Comparison of ENCODE assay signal across 1 cellular context in the genomic region with DNA sequence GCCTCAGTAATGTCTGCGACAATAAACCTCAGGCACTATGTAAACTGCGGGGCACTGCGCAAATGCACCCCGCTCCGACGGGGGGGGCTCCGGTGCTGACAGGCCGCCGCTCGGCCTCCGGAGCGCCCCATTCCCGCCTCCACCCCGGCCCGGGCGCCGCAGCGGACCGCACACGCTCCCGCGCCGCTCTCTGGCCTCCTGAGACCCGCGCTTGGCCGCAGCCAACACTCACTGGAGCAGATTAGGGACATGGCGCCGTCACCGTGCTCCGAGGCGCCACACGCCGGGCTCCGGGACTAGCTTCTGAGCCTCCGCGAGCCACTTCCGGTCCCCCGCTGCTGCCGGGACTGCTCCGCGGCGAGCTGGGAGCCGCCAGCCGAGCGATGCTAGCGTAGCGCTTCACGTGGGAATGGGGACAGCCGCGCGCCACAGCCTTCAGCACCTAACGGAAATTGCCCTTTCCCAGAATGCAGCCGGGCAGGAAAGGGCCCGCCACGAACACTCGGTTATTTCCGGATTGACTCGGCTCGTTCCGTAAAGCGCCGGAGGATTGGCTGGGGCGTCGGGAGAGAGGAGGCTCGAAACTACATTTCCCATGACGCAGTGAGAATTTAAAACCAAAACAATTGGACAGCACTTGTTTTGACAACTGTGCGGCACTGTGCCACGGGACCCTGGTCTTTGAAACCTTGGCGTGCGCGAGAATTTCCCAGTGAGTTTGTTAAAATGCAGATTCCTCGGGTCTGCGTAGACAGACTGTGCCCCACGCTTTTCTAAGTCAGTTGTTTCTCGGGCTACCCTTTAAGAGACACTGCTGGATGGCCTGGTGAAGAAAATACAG.
TF ChIP-seq lines count a peak whose summit lies in the region.

A gene (minus strand): TSS at position 454 of the 841 bp plus-strand sequence. CDS start 203 bp downstream, at position 251.

TF ChIP-seq in HepG2, 621 proteins besides CTCF, POLR2A, EP300 and RAD21 (continued from another document and continues in another):
- TF ChIP-seq, protein P1, sequence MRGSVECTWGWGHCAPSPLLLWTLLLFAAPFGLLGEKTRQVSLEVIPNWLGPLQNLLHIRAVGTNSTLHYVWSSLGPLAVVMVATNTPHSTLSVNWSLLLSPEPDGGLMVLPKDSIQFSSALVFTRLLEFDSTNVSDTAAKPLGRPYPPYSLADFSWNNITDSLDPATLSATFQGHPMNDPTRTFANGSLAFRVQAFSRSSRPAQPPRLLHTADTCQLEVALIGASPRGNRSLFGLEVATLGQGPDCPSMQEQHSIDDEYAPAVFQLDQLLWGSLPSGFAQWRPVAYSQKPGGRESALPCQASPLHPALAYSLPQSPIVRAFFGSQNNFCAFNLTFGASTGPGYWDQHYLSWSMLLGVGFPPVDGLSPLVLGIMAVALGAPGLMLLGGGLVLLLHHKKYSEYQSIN (CRISPR knock-in tag; IDR thresholded peaks at IDR 0.05; ENCODE audit: borderline replicate concordance), result no peak
- TF ChIP-seq EED (CRISPR knock-in tag; IDR thresholded peaks at IDR 0.05) (peak; percentile 78; the same call in 1 of the 2 replicates), ZSCAN25 (CRISPR knock-in tag; IDR thresholded peaks at IDR 0.05) (peak; percentile 65; the same call in 1 of the 2 replicates), ZNF430 (CRISPR knock-in tag; IDR thresholded peaks at IDR 0.05) (peak; percentile 86; the same call in 1 of the 2 replicates), SIX4 (CRISPR knock-in tag; IDR thresholded peaks at IDR 0.05) (no peak), ZNF431 (CRISPR knock-in tag; IDR thresholded peaks at IDR 0.05; ENCODE audit: borderline replicate concordance, low read depth) (no peak; the same call in 1 of the 2 replicates), ZNF496 (CRISPR knock-in tag; IDR thresholded peaks at IDR 0.05; ENCODE audit: insufficient replicate concordance) (no peak), NFE2 (CRISPR knock-in tag; IDR thresholded peaks at IDR 0.05) (no peak), KDM5A (IDR thresholded peaks at IDR 0.05; ENCODE audit: borderline replicate concordance, low read length) (peak; percentile 52; the same call in 1 of the 2 replicates), SIN3B (IDR thresholded peaks at IDR 0.05; ENCODE audit: low read length) (no peak; the same call in 1 of the 2 replicates), KMT2B (CRISPR knock-in tag; IDR thresholded peaks at IDR 0.05) (peak; percentile 78), NR2F6 (IDR thresholded peaks at IDR 0.05) (no peak), NR2F6 (CRISPR knock-in tag; IDR thresholded peaks at IDR 0.05) (0 out of 2 replicates have a peak, but pooled peaks have one; percentile 17), XRCC5 (optimal IDR thresholded peaks at IDR 0.05; ENCODE audit: low read length) (peak; percentile 58), CENPT (CRISPR knock-in tag; IDR thresholded peaks at IDR 0.05; ENCODE audit: low read depth) (no peak), MED13 (CRISPR knock-in tag; IDR thresholded peaks at IDR 0.05) (no peak), ZNF772 (CRISPR knock-in tag; IDR thresholded peaks at IDR 0.05) (peak; percentile 84), DMAP1 (CRISPR knock-in tag; IDR thresholded peaks at IDR 0.05) (peak; percentile 94), GTF3A (CRISPR knock-in tag; conservative IDR thresholded peaks at IDR 0.05) (no peak), WIZ (CRISPR knock-in tag; IDR thresholded peaks at IDR 0.05) (0 out of 2 replicates have a peak, but pooled peaks have one; percentile 25), ZNF230 (CRISPR knock-in tag; IDR thresholded peaks at IDR 0.05) (no peak; the same call in 1 of the 2 replicates), ZNF274 (CRISPR knock-in tag; IDR thresholded peaks at IDR 0.05) (peak; percentile 82), ZNF468 (CRISPR knock-in tag; IDR thresholded peaks at IDR 0.05) (no peak), SCMH1 (CRISPR knock-in tag; IDR thresholded peaks at IDR 0.05; ENCODE audit: borderline replicate concordance) (no peak), MED8 (CRISPR knock-in tag; IDR thresholded peaks at IDR 0.05; ENCODE audit: insufficient replicate concordance) (no peak), KDM4B (CRISPR knock-in tag; IDR thresholded peaks at IDR 0.05) (no peak; the same call in 1 of the 2 replicates), GTF2F1 (IDR thresholded peaks at IDR 0.05; ENCODE audit: low read length) (0 out of 2 replicates have a peak, but pooled peaks have one; percentile 27), HMG20B (CRISPR knock-in tag; conservative IDR thresholded peaks at IDR 0.05) (no peak), ZNF446 (CRISPR knock-in tag; IDR thresholded peaks at IDR 0.05) (peak; percentile 13; the same call in 1 of the 2 replicates), NFE2L2 (IDR thresholded peaks at IDR 0.05; ENCODE audit: low read length) (no peak), NFIB (CRISPR knock-in tag; IDR thresholded peaks at IDR 0.05; ENCODE audit: borderline replicate concordance) (no peak), NPAS2 (CRISPR knock-in tag; IDR thresholded peaks at IDR 0.05; ENCODE audit: borderline replicate concordance) (no peak), ZNF510 (CRISPR knock-in tag; IDR thresholded peaks at IDR 0.05; ENCODE audit: low read depth) (peak; percentile 69; the same call in 1 of the 2 replicates), ZNF556 (CRISPR knock-in tag; IDR thresholded peaks at IDR 0.05; ENCODE audit: borderline replicate concordance) (peak; percentile 54; the same call in 1 of the 2 replicates), RBFOX2 (IDR thresholded peaks at IDR 0.05; ENCODE audit: low read depth, low read length) (peak; percentile 95), ZSCAN22 (CRISPR knock-in tag; IDR thresholded peaks at IDR 0.05) (no peak), SP140L (CRISPR knock-in tag; IDR thresholded peaks at IDR 0.05; ENCODE audit: borderline replicate concordance) (no peak), SRY (CRISPR knock-in tag; IDR thresholded peaks at IDR 0.05) (0 out of 2 replicates have a peak, but pooled peaks have one; percentile 67), MTA3 (CRISPR knock-in tag; IDR thresholded peaks at IDR 0.05) (no peak), PCBP2 (optimal IDR thresholded peaks at IDR 0.05; ENCODE audit: low read depth, low read length, poor library complexity, severe bottlenecking) (no peak), ZNF768 (CRISPR knock-in tag; IDR thresholded peaks at IDR 0.05) (peak; percentile 81), SAP130 (CRISPR knock-in tag; IDR thresholded peaks at IDR 0.05; ENCODE audit: low read depth) (peak; percentile 88), ZNF484 (CRISPR knock-in tag; IDR thresholded peaks at IDR 0.05; ENCODE audit: borderline replicate concordance, low read depth) (no peak), YEATS4 (CRISPR knock-in tag; IDR thresholded peaks at IDR 0.05; ENCODE audit: borderline replicate concordance) (peak; percentile 95), HES4 (CRISPR knock-in tag; IDR thresholded peaks at IDR 0.05; ENCODE audit: borderline replicate concordance) (peak; percentile 74; the same call in 1 of the 2 replicates), KAT8 (CRISPR knock-in tag; IDR thresholded peaks at IDR 0.05) (peak; percentile 91), RFX3 (CRISPR knock-in tag; IDR thresholded peaks at IDR 0.05) (no peak), ZFP82 (CRISPR knock-in tag; IDR thresholded peaks at IDR 0.05; ENCODE audit: borderline replicate concordance) (no peak), ZMYM4 (CRISPR knock-in tag; IDR thresholded peaks at IDR 0.05) (peak; percentile 46; the same call in 1 of the 2 replicates)
- TF ChIP-seq, protein P2, sequence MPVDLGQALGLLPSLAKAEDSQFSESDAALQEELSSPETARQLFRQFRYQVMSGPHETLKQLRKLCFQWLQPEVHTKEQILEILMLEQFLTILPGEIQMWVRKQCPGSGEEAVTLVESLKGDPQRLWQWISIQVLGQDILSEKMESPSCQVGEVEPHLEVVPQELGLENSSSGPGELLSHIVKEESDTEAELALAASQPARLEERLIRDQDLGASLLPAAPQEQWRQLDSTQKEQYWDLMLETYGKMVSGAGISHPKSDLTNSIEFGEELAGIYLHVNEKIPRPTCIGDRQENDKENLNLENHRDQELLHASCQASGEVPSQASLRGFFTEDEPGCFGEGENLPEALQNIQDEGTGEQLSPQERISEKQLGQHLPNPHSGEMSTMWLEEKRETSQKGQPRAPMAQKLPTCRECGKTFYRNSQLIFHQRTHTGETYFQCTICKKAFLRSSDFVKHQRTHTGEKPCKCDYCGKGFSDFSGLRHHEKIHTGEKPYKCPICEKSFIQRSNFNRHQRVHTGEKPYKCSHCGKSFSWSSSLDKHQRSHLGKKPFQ (CRISPR knock-in tag; IDR thresholded peaks at IDR 0.05; ENCODE audit: insufficient replicate concordance), result no peak
- TF ChIP-seq, protein P3, sequence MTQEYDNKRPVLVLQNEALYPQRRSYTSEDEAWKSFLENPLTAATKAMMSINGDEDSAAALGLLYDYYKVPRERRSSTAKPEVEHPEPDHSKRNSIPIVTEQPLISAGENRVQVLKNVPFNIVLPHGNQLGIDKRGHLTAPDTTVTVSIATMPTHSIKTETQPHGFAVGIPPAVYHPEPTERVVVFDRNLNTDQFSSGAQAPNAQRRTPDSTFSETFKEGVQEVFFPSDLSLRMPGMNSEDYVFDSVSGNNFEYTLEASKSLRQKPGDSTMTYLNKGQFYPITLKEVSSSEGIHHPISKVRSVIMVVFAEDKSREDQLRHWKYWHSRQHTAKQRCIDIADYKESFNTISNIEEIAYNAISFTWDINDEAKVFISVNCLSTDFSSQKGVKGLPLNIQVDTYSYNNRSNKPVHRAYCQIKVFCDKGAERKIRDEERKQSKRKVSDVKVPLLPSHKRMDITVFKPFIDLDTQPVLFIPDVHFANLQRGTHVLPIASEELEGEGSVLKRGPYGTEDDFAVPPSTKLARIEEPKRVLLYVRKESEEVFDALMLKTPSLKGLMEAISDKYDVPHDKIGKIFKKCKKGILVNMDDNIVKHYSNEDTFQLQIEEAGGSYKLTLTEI (CRISPR knock-in tag; conservative IDR thresholded peaks at IDR 0.05), result no peak
- TF ChIP-seq, protein P4, sequence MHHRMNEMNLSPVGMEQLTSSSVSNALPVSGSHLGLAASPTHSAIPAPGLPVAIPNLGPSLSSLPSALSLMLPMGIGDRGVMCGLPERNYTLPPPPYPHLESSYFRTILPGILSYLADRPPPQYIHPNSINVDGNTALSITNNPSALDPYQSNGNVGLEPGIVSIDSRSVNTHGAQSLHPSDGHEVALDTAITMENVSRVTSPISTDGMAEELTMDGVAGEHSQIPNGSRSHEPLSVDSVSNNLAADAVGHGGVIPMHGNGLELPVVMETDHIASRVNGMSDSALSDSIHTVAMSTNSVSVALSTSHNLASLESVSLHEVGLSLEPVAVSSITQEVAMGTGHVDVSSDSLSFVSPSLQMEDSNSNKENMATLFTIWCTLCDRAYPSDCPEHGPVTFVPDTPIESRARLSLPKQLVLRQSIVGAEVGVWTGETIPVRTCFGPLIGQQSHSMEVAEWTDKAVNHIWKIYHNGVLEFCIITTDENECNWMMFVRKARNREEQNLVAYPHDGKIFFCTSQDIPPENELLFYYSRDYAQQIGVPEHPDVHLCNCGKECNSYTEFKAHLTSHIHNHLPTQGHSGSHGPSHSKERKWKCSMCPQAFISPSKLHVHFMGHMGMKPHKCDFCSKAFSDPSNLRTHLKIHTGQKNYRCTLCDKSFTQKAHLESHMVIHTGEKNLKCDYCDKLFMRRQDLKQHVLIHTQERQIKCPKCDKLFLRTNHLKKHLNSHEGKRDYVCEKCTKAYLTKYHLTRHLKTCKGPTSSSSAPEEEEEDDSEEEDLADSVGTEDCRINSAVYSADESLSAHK (CRISPR knock-in tag; IDR thresholded peaks at IDR 0.05; ENCODE audit: borderline replicate concordance), result no peak
- TF ChIP-seq, protein P5, sequence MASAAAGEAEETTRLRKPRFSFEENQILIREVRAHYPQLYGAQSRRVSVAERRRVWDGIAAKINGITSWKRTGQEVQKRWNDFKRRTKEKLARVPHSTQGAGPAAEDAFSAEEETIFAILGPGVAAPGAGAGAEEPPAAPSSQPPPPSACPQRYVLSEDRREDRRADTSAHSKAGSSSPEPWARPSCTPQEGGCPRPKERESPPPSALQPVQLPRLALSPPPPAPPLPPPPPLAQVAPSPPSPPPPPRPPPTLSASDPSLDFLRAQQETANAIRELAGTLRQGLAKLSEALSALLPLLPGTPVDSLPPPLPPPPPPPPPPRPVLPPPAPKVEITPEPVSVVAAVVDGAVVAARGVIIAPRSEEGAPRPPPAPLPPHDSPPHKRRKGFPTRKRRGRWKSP (CRISPR knock-in tag; IDR thresholded peaks at IDR 0.05), result peak; percentile 90; the same call in 1 of the 2 replicates
- TF ChIP-seq, protein P6, sequence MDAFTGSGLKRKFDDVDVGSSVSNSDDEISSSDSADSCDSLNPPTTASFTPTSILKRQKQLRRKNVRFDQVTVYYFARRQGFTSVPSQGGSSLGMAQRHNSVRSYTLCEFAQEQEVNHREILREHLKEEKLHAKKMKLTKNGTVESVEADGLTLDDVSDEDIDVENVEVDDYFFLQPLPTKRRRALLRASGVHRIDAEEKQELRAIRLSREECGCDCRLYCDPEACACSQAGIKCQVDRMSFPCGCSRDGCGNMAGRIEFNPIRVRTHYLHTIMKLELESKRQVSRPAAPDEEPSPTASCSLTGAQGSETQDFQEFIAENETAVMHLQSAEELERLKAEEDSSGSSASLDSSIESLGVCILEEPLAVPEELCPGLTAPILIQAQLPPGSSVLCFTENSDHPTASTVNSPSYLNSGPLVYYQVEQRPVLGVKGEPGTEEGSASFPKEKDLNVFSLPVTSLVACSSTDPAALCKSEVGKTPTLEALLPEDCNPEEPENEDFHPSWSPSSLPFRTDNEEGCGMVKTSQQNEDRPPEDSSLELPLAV (CRISPR knock-in tag; conservative IDR thresholded peaks at IDR 0.05; ENCODE audit: low read depth), result no peak
- TF ChIP-seq, protein P7, sequence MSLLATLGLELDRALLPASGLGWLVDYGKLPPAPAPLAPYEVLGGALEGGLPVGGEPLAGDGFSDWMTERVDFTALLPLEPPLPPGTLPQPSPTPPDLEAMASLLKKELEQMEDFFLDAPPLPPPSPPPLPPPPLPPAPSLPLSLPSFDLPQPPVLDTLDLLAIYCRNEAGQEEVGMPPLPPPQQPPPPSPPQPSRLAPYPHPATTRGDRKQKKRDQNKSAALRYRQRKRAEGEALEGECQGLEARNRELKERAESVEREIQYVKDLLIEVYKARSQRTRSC (CRISPR knock-in tag; IDR thresholded peaks at IDR 0.05; ENCODE audit: low read depth), result no peak
- TF ChIP-seq, protein P8, sequence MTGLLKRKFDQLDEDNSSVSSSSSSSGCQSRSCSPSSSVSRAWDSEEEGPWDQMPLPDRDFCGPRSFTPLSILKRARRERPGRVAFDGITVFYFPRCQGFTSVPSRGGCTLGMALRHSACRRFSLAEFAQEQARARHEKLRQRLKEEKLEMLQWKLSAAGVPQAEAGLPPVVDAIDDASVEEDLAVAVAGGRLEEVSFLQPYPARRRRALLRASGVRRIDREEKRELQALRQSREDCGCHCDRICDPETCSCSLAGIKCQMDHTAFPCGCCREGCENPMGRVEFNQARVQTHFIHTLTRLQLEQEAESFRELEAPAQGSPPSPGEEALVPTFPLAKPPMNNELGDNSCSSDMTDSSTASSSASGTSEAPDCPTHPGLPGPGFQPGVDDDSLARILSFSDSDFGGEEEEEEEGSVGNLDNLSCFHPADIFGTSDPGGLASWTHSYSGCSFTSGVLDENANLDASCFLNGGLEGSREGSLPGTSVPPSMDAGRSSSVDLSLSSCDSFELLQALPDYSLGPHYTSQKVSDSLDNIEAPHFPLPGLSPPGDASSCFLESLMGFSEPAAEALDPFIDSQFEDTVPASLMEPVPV (CRISPR knock-in tag; IDR thresholded peaks at IDR 0.05), result peak; percentile 88; the same call in 1 of the 2 replicates
- TF ChIP-seq, protein P9, sequence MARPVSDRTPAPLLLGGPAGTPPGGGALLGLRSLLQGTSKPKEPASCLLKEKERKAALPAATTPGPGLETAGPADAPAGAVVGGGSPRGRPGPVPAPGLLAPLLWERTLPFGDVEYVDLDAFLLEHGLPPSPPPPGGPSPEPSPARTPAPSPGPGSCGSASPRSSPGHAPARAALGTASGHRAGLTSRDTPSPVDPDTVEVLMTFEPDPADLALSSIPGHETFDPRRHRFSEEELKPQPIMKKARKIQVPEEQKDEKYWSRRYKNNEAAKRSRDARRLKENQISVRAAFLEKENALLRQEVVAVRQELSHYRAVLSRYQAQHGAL (CRISPR knock-in tag; IDR thresholded peaks at IDR 0.05; ENCODE audit: not compliant biosample characterization), result no peak
